ENCODE assay signal across 7 cellular contexts in genomic region chr12:49200882-49201594, GRCh38. TPM values are rescaled to one million over a fixed set of nuclear protein-coding genes. Genes with fewer than 3 reads are reported as not detected.
A peak's percentile ranks its signal among the peaks of the same experiment; 100 is the strongest.
DNase-seq lines count a peak whose midpoint lies in the region; ATAC-seq and TF ChIP-seq lines count a peak whose summit lies in the region.

No MANE protein-coding gene starts in this region.

- CTCF ChIA-PET in T-cell (lab: Charles Lee) = interaction anchor here (0.6 to 1.9 kb wide), 4 partner anchors 12 to 232 kb away, joined by 3 to 22 read pairs (median 6); partner anchors contain the start of genes SPATS2 (in 1 of the 2) and TUBA1A (in 1 of the 2)

- ATAC-seq in GM18520 (IDR thresholded peaks at IDR 0.05; ENCODE audit: unreplicated experiment) = peak; percentile 56
- peak; percentile 55 to 97 (median 82) for ATAC-seq in T-cell (replicated peaks in 1 of 4)
- peak; percentile 99 to 100 for ATAC-seq in naive B cell (ENCODE audit: low read depth in 2 of 2)

- POLR2A ChIA-PET in T-cell (lab: Charles Lee) = interaction anchor here (0.6 to 1.0 kb wide), 4 partner anchors 13 to 123 kb away, joined by 3 to 4 read pairs (median 4); no protein-coding TSS in a partner anchor

- H3K36me3 Mint-ChIP-seq in T-cell (no peaks in the 10 kb centered on the region), naive B cell (peaks cover 0 to 5% of the 10 kb centered on the region in 2 donors)

- H3K27me3 Mint-ChIP-seq in T-cell (peaks cover 2 to 4% of the 10 kb centered on the region in 2 donors), naive B cell (no peaks in the 10 kb centered on the region)

- 14 to 19% methylated on average over 4 of the region's 4 CpGs for WGBS in testis, 2 donors

- peak overlapping the region; percentile 15 to 46 for H3K27ac Mint-ChIP-seq in T-cell
- H3K27ac Mint-ChIP-seq in naive B cell = peak overlapping the region; percentile 3 to 88 (median 74)

- H3K9me3 Mint-ChIP-seq in T-cell (no peaks in the 10 kb centered on the region), naive B cell (no peaks in the 10 kb centered on the region)

- H3K4me1 ChIP-seq in testis = peaks cover 20% of the 10 kb centered on the region

- H3K4me3 Mint-ChIP-seq in T-cell (peak overlapping the region in 1 of 3 donors; percentile 2), naive B cell (peak overlapping the region in 1 of 8 donors; percentile 3)

- intact Hi-C loops in testis (cut with DNase I; ENCODE audit: low total_unique reads) = no loop called here

- no peak overlapping the region for H3K4me3 ChIP-seq in testis

- DNase-seq in NCI-H1694 treated with DMSO at 0.1 percent for 48 hours (lab: John Stamatoyannopoulos, UW) = peak; percentile 87
- DNase-seq in T-cell = peak in 3 of 34 experiments; percentile 9 to 26 (median 12)
- DNase-seq in erythroblast (lab: John Stamatoyannopoulos, UW) = peak; percentile 46 to 78
- peak; percentile 73 for DNase-seq in naive B cell
- DNase-seq in GOT3 (lab: John Stamatoyannopoulos, UW) = no peak
- no peak for DNase-seq in testis

- no peaks in the 10 kb centered on the region for H3K36me3 ChIP-seq in testis (ENCODE audit: low read depth, missing control alignments)

- H3K27me3 ChIP-seq in testis = no peaks in the 10 kb centered on the region

- H3K4me1 Mint-ChIP-seq in T-cell (peaks cover 13 to 14% (median 14%) of the 10 kb centered on the region in 3 donors), naive B cell (peaks cover 5 to 13% (median 11%) of the 10 kb centered on the region in 3 donors)

- TF ChIP-seq CTCF in testis (IDR thresholded peaks at IDR 0.05) = no peak

- no peaks in the 10 kb centered on the region for H3K9me3 ChIP-seq in testis

- TF ChIP-seq POLR2A in erythroblast (IDR thresholded peaks at IDR 0.05; ENCODE audit: low read length) (no peak), testis (IDR thresholded peaks at IDR 0.05) (no peak)

- H3K27ac ChIP-seq in testis = peak overlapping the region in 1 of 2 donors; percentile 68

RNA-seq across cellular contexts. Expression of gene TUBA1A, which starts 12.2 kb away (rescaled TPM):
- total RNA-seq in T-cell = 100 to 1,000 TPM in 3 of 5 donors, 10 to 100 TPM in 2; 89.3 to 310 (median 100) TPM
- polyA plus RNA-seq in naive B cell (ENCODE audit: low read depth in 6 of 6) = 100 to 1,000 TPM; 272 to 383 (median 304) TPM
- total RNA-seq in testis = 100 to 1,000 TPM; 156 to 269 TPM
- polyA plus RNA-seq in testis (ENCODE audit: insufficient read depth, low read depth, low replicate concordance) = 282 TPM

Comparison
In these comparisons a context has a peak if more than half of its experiments do, and no peak if none do; other contexts are left out.
1. DNase-seq: peak in NCI-H1694 treated with DMSO at 0.1 percent for 48 hours (single experiment), erythroblast (2 of 2) and naive B cell (single experiment); none in GOT3 (single experiment) and testis (single experiment).
2. Peak in every context shown above with its lines, with median percentiles within 50 percentile points of each other: ATAC-seq.